In the genomic region with DNA sequence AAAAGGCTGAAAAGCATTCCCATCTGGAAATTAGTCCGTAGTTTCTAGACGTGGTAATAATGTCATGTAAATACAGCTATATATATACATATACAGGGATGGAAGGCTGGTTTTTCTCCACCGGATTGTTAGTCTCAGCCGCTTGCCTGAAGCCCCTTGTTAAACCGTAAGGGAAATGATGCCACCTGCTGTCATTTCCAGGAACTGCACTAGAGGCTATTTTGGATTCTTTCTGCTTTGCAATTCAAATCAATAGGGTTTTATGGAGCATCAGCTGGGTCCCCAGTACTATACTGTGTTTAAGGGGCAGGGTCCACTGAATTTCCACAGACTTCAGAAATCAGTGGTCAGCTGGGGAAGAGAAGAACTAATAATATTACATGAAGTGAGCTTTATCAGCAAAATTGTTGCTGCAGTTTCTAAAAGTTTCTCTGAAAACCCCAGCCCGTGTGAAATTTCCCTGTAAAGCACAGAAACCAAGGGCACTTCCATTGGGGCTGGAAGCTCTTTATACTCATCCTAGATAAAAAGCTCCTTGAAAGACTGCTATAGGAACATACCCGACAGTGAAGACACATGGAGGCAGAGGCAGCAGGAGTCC, we compare ENCODE assay signal across 8 cellular contexts. TPM values are rescaled to one million over a fixed set of nuclear protein-coding genes. Genes with fewer than 3 reads are reported as not detected.
A peak's percentile ranks its signal among the peaks of the same experiment; 100 is the strongest.
DNase-seq lines count a peak whose midpoint lies in the region; ATAC-seq and TF ChIP-seq lines count a peak whose summit lies in the region.

No MANE protein-coding gene starts in this region.

- POLR2A ChIA-PET in AG04449 (lab: Yijun Ruan, JAX), result no interaction called here

- 22 to 28% (median 24%) methylated on average over 7 of the region's 7 CpGs for WGBS in stomach, 5 donors

- peaks cover 4 to 52% (median 27%) of the 10 kb centered on the region in 4 donors for H3K4me1 ChIP-seq in stomach

- H3K36me3 ChIP-seq in stomach, result peaks cover 6 to 55% (median 31%) of the 10 kb centered on the region in 4 donors

- H3K36me3 Mint-ChIP-seq in neural crest cell (ENCODE audit: low read depth), result no peaks in the 10 kb centered on the region

- H3K4me3 ChIP-seq in AG04449 (ENCODE audit: low read depth, low read length) (no peak overlapping the region), stomach (no peak overlapping the region)
- no peak overlapping the region for H3K4me3 ChIP-seq in Jurkat, Clone E6-1 (ENCODE audit: low read length)

- peaks cover 35% of the 10 kb centered on the region for H3K4me1 Mint-ChIP-seq in neural crest cell

- CTCF ChIA-PET in AG04449 (lab: Yijun Ruan, JAX), result interaction anchor here (0.5 to 10.8 kb wide), 57 partner anchors 9 to 713 kb away, joined by 3 to 250 read pairs (median 5); a partner anchor contains a TSS

- ATAC-seq in GM18867 (IDR thresholded peaks at IDR 0.05; ENCODE audit: unreplicated experiment), result peak; percentile 62

- no peaks in the 10 kb centered on the region for H3K9me3 Mint-ChIP-seq in neural crest cell

- no peaks in the 10 kb centered on the region for H3K27me3 Mint-ChIP-seq in neural crest cell (ENCODE audit: low read depth)

- H3K27ac Mint-ChIP-seq in neural crest cell (ENCODE audit: unreplicated experiment), result no peak overlapping the region

- intact Hi-C loops in stomach (cut with DNase I; ENCODE audit: low total_unique reads), result loop anchor here (5.0 kb wide), 1 partner anchor 86 kb away; no protein-coding TSS in a partner anchor

- TF ChIP-seq EP300 in stomach (IDR thresholded peaks at IDR 0.05), result no peak

- no peak overlapping the region for H3K4me3 Mint-ChIP-seq in neural crest cell

- peak; percentile 51 for DNase-seq in AG04449 (ENCODE audit: low read depth, low spot score)
- DNase-seq in Jurkat, Clone E6-1 (ENCODE audit: low read depth, low spot score), result peak; percentile 83
- peak; percentile 64 for DNase-seq in OCI-M2 (lab: John Stamatoyannopoulos, UW; ENCODE audit: unreplicated experiment)
- DNase-seq in activated T-cell treated with anti-CD3 and anti-CD28 coated beads, Interleukin-2, amount 50 U/mL, for 1 hour, result peak; percentile 57
- DNase-seq in fibroblast of gingiva (ENCODE audit: low read depth), result peak; percentile 61
- DNase-seq in neural crest cell (ENCODE audit: low read depth, low spot score), result peak; percentile 92
- peak; percentile 84 for DNase-seq in stomach

- no peaks in the 10 kb centered on the region for H3K27me3 ChIP-seq in stomach

- TF ChIP-seq POLR2A in stomach (IDR thresholded peaks at IDR 0.05), result no peak

- peak; percentile 80 for TF ChIP-seq CTCF in AG04449 (IDR thresholded peaks at IDR 0.05; ENCODE audit: insufficient read depth, low read length, missing control alignments)
- peak; percentile 89 for TF ChIP-seq CTCF in neural crest cell (conservative IDR thresholded peaks at IDR 0.05)
- peak in 5 of 7 experiments; percentile 85 to 96 (median 93) for TF ChIP-seq CTCF in stomach (IDR thresholded peaks at IDR 0.05)

- no peaks in the 10 kb centered on the region for H3K9me3 ChIP-seq in stomach

- peak overlapping the region in 1 of 5 donors; percentile 9 for H3K27ac ChIP-seq in stomach

RNA-seq across cellular contexts. Expression of a gene that starts 33.8 kb away (rescaled TPM):
- polyA plus RNA-seq in Jurkat, Clone E6-1 (2012; ENCODE audit: insufficient read depth, insufficient read length), result 43.0 TPM
- total RNA-seq in neural crest cell, result 113 and 114 TPM in 2 replicates
- total RNA-seq in stomach, result 100 to 1,000 TPM in 1 of 5 donors, 10 to 100 TPM in 4; 29.9 to 115 (median 51.9) TPM
- polyA plus RNA-seq in stomach, result 10 to 100 TPM in 2 of 3 donors, 1 to 10 TPM in 1; 7.2 to 25.0 (median 15.7) TPM

RNA-seq across cellular contexts. Expression of a gene that starts 58.0 kb away (rescaled TPM):
- polyA plus RNA-seq in Jurkat, Clone E6-1 (2012; ENCODE audit: insufficient read depth, insufficient read length), result 86.3 TPM
- 2.3 and 3.0 TPM in 2 replicates for total RNA-seq in neural crest cell
- total RNA-seq in stomach, result 10 to 100 TPM in 4 of 5 donors, 1 to 10 TPM in 1; 8.2 to 29.0 (median 16.2) TPM
- polyA plus RNA-seq in stomach, result 10 to 100 TPM in 2 of 3 donors, 1 to 10 TPM in 1; 6.0 to 43.7 (median 23.2) TPM
